In the genomic region with DNA sequence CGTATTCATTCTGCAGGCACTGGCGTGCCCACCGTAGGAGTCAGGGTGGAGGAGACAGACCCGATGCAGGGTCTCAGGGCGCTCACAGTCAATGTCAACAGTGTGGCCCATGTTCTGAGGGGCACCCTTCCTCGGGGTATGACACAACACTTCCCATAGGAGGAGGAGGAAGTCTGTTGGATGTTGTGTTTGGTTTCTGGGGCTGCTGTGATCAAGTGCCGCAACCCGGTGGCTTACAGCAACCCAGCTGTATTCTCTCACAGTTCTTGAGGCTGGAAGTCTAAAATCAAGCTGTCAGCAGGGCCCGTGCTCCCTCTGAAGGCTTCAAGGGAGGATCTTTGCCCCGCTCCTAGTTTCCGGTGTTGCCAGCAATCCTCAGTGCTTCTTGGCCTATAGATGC, we compare ENCODE assay signal across 1 cellular context.
TF ChIP-seq lines count a peak whose summit lies in the region.

No MANE protein-coding gene starts in this region.

TF ChIP-seq in H1, 55 proteins besides CTCF, POLR2A, EP300 and RAD21:
- TF ChIP-seq, protein P1, sequence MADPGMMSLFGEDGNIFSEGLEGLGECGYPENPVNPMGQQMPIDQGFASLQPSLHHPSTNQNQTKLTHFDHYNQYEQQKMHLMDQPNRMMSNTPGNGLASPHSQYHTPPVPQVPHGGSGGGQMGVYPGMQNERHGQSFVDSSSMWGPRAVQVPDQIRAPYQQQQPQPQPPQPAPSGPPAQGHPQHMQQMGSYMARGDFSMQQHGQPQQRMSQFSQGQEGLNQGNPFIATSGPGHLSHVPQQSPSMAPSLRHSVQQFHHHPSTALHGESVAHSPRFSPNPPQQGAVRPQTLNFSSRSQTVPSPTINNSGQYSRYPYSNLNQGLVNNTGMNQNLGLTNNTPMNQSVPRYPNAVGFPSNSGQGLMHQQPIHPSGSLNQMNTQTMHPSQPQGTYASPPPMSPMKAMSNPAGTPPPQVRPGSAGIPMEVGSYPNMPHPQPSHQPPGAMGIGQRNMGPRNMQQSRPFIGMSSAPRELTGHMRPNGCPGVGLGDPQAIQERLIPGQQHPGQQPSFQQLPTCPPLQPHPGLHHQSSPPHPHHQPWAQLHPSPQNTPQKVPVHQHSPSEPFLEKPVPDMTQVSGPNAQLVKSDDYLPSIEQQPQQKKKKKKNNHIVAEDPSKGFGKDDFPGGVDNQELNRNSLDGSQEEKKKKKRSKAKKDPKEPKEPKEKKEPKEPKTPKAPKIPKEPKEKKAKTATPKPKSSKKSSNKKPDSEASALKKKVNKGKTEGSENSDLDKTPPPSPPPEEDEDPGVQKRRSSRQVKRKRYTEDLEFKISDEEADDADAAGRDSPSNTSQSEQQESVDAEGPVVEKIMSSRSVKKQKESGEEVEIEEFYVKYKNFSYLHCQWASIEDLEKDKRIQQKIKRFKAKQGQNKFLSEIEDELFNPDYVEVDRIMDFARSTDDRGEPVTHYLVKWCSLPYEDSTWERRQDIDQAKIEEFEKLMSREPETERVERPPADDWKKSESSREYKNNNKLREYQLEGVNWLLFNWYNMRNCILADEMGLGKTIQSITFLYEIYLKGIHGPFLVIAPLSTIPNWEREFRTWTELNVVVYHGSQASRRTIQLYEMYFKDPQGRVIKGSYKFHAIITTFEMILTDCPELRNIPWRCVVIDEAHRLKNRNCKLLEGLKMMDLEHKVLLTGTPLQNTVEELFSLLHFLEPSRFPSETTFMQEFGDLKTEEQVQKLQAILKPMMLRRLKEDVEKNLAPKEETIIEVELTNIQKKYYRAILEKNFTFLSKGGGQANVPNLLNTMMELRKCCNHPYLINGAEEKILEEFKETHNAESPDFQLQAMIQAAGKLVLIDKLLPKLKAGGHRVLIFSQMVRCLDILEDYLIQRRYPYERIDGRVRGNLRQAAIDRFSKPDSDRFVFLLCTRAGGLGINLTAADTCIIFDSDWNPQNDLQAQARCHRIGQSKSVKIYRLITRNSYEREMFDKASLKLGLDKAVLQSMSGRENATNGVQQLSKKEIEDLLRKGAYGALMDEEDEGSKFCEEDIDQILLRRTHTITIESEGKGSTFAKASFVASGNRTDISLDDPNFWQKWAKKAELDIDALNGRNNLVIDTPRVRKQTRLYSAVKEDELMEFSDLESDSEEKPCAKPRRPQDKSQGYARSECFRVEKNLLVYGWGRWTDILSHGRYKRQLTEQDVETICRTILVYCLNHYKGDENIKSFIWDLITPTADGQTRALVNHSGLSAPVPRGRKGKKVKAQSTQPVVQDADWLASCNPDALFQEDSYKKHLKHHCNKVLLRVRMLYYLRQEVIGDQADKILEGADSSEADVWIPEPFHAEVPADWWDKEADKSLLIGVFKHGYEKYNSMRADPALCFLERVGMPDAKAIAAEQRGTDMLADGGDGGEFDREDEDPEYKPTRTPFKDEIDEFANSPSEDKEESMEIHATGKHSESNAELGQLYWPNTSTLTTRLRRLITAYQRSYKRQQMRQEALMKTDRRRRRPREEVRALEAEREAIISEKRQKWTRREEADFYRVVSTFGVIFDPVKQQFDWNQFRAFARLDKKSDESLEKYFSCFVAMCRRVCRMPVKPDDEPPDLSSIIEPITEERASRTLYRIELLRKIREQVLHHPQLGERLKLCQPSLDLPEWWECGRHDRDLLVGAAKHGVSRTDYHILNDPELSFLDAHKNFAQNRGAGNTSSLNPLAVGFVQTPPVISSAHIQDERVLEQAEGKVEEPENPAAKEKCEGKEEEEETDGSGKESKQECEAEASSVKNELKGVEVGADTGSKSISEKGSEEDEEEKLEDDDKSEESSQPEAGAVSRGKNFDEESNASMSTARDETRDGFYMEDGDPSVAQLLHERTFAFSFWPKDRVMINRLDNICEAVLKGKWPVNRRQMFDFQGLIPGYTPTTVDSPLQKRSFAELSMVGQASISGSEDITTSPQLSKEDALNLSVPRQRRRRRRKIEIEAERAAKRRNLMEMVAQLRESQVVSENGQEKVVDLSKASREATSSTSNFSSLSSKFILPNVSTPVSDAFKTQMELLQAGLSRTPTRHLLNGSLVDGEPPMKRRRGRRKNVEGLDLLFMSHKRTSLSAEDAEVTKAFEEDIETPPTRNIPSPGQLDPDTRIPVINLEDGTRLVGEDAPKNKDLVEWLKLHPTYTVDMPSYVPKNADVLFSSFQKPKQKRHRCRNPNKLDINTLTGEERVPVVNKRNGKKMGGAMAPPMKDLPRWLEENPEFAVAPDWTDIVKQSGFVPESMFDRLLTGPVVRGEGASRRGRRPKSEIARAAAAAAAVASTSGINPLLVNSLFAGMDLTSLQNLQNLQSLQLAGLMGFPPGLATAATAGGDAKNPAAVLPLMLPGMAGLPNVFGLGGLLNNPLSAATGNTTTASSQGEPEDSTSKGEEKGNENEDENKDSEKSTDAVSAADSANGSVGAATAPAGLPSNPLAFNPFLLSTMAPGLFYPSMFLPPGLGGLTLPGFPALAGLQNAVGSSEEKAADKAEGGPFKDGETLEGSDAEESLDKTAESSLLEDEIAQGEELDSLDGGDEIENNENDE (IDR thresholded peaks at IDR 0.05; ENCODE audit: insufficient replicate concordance, low read length), result no peak
- no peak for TF ChIP-seq RNF2 (IDR thresholded peaks at IDR 0.05; ENCODE audit: borderline replicate concordance, low read depth, low read length, missing control alignments, poor library complexity, severe bottlenecking)
- TF ChIP-seq NRF1 (IDR thresholded peaks at IDR 0.05; ENCODE audit: low read depth, low read length), result no peak
- no peak for TF ChIP-seq ATF2 (IDR thresholded peaks at IDR 0.05; ENCODE audit: low read length)
- TF ChIP-seq TEAD4 (IDR thresholded peaks at IDR 0.05; ENCODE audit: low read depth, low read length), result no peak
- TF ChIP-seq E2F6 (IDR thresholded peaks at IDR 0.05), result no peak
- no peak for TF ChIP-seq CBX5 (IDR thresholded peaks at IDR 0.05; ENCODE audit: low read depth, low read length)
- no peak for TF ChIP-seq SP4 (IDR thresholded peaks at IDR 0.05; ENCODE audit: low read length)
- TF ChIP-seq JUND (IDR thresholded peaks at IDR 0.05; ENCODE audit: low read length), result no peak
- TF ChIP-seq, protein P2, sequence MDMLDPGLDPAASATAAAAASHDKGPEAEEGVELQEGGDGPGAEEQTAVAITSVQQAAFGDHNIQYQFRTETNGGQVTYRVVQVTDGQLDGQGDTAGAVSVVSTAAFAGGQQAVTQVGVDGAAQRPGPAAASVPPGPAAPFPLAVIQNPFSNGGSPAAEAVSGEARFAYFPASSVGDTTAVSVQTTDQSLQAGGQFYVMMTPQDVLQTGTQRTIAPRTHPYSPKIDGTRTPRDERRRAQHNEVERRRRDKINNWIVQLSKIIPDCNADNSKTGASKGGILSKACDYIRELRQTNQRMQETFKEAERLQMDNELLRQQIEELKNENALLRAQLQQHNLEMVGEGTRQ (IDR thresholded peaks at IDR 0.05; ENCODE audit: low read length), result no peak
- no peak for TF ChIP-seq KDM4A (IDR thresholded peaks at IDR 0.05; ENCODE audit: low read depth, low read length, severe bottlenecking)
- no peak for TF ChIP-seq SP1 (IDR thresholded peaks at IDR 0.05; ENCODE audit: low read depth, low read length)
- no peak for TF ChIP-seq YY1 (IDR thresholded peaks at IDR 0.05; ENCODE audit: low read depth, low read length)
- TF ChIP-seq KDM1A (IDR thresholded peaks at IDR 0.05; ENCODE audit: borderline replicate concordance, low read length), result no peak
- no peak for TF ChIP-seq EZH2 (IDR thresholded peaks at IDR 0.05; ENCODE audit: low read depth, low read length, severe bottlenecking)
